In the genomic region with DNA sequence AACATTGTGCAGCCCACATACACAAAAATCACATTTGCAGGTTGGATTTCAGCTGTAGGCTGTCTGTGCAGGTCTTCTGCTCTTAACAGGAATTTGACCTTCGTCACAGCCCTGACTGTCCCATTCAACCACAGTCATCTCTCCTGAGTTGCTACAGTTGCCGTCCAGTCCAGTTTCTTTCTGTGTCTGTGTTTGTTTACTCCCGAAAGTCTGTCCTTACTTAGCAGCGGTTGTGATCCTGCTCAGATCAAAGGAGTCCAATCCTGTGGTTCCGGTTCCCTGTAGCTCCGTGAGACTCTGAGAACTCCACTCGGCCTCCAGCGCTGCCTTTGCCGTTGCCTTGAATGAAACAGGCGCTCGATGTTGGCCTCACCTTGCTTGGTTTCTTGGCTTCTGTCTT, we compare ENCODE assay signal across 1 cellular context.
TF ChIP-seq lines count a peak whose summit lies in the region.

No MANE protein-coding gene starts in this region.

TF ChIP-seq in H1, 55 proteins besides CTCF, POLR2A, EP300 and RAD21:
- TF ChIP-seq MAFK (IDR thresholded peaks at IDR 0.05; ENCODE audit: low read depth, low read length) (no peak), SUZ12 (IDR thresholded peaks at IDR 0.05; ENCODE audit: low read length) (no peak), JUND (IDR thresholded peaks at IDR 0.05; ENCODE audit: low read length) (no peak), BCL11A (IDR thresholded peaks at IDR 0.05; ENCODE audit: low read depth in 2 of 2, low read length in 2 of 2) (no peak), NRF1 (IDR thresholded peaks at IDR 0.05; ENCODE audit: low read depth, low read length) (no peak)
